Comparison of ENCODE assay signal across 12 cellular contexts in genomic region chr16:57637424-57637823, GRCh38. TPM values are rescaled to one million over a fixed set of nuclear protein-coding genes. Genes with fewer than 3 reads are reported as not detected.
DNase-seq lines count a peak whose midpoint lies in the region; ATAC-seq and TF ChIP-seq lines count a peak whose summit lies in the region.
"Had no signal": no experiment of that assay in that cellular context is flagged by ENCODE, and none has a peak within 500 bp of the region (broad histone marks: within the 10 kb centered on the region; RNA-seq: fewer than 3 reads in every experiment).

No MANE protein-coding gene starts in this region.

- H3K36me3 ChIP-seq in gastroesophageal sphincter (no peaks in the 10 kb centered on the region), muscle layer of duodenum (ENCODE audit: control insufficient read depth in 1 of 2, insufficient read depth in 2 of 2, low read length in 2 of 2) (no peaks in the 10 kb centered on the region), testis (ENCODE audit: low read depth, missing control alignments) (no peaks in the 10 kb centered on the region)
- H3K36me3 ChIP-seq: SJCRH30, WERI-Rb-1 had no signal

- H3K4me3 ChIP-seq in gastroesophageal sphincter (no peak overlapping the region), muscle layer of duodenum (ENCODE audit: low read depth in 1 of 2, low read length in 2 of 2) (no peak overlapping the region), testis (no peak overlapping the region)
- H3K4me3 ChIP-seq: SJCRH30 had no signal

- H3K9me3 ChIP-seq in gastroesophageal sphincter (no peaks in the 10 kb centered on the region), muscle layer of duodenum (ENCODE audit: control insufficient read depth in 1 of 2, low read length in 2 of 2) (no peaks in the 10 kb centered on the region), testis (no peaks in the 10 kb centered on the region)
- H3K9me3 ChIP-seq: SJCRH30 had no signal

- DNase-seq in anterior cingulate cortex (lab: John Stamatoyannopoulos, UW), result peak in 54 of 58 donors; percentile 32 to 94 (median 78)
- DNase-seq in testis, result no peak
- DNase-seq: activated T-cell treated with anti-CD3 and anti-CD28 coated beads, Interleukin-2, amount 50 U/mL, for 24 hours; Karpas-422; SJCRH30 had no signal

- TF ChIP-seq EP300 in gastroesophageal sphincter (IDR thresholded peaks at IDR 0.05), result no peak

- intact Hi-C loops in testis (cut with DNase I; ENCODE audit: low total_unique reads), result no loop called here

- H3K27ac ChIP-seq in gastroesophageal sphincter, result peak overlapping the region in 3 of 4 donors; percentile 54 to 65 (median 64)
- H3K27ac ChIP-seq in muscle layer of duodenum (ENCODE audit: low read length), result peak overlapping the region; percentile 5
- peak overlapping the region; percentile 60 to 77 for H3K27ac ChIP-seq in testis
- H3K27ac ChIP-seq: SJCRH30 had no signal

- ATAC-seq in gastroesophageal sphincter (peak; percentile 38), HG02798 (IDR thresholded peaks at IDR 0.05; ENCODE audit: poor library complexity, unreplicated experiment) (no peak), GM18517 (IDR thresholded peaks at IDR 0.05; ENCODE audit: unreplicated experiment) (no peak), HG02678 (IDR thresholded peaks at IDR 0.05; ENCODE audit: unreplicated experiment) (no peak)

- no peak for TF ChIP-seq POLR2A in gastroesophageal sphincter (IDR thresholded peaks at IDR 0.05)
- TF ChIP-seq POLR2A in testis (IDR thresholded peaks at IDR 0.05), result no peak

- H3K27me3 ChIP-seq in gastroesophageal sphincter (peaks cover 35% of the 10 kb centered on the region), muscle layer of duodenum (ENCODE audit: low read depth, low read length) (no peaks in the 10 kb centered on the region), testis (no peaks in the 10 kb centered on the region)

- TF ChIP-seq CTCF in gastroesophageal sphincter (IDR thresholded peaks at IDR 0.05) (no peak), testis (IDR thresholded peaks at IDR 0.05) (no peak)

- peaks cover 0 to 51% (median 11%) of the 10 kb centered on the region in 3 donors for H3K4me1 ChIP-seq in gastroesophageal sphincter
- H3K4me1 ChIP-seq in muscle layer of duodenum (ENCODE audit: control insufficient read depth in 1 of 2, insufficient read depth in 2 of 2, low read length in 2 of 2), result peaks cover 10 to 20% of the 10 kb centered on the region in 2 donors
- peaks cover 76% of the 10 kb centered on the region for H3K4me1 ChIP-seq in testis

- WGBS in gastroesophageal sphincter (ENCODE audit: low coverage in 1 of 2), 2 donors, result 0 to 60% methylated on average over 1 to 2 of the region's 8 CpGs
- 23 to 24% methylated on average over 8 of the region's 8 CpGs for WGBS in testis, 2 donors

RNA-seq across cellular contexts. Expression of gene ADGRG1, which starts 9.0 kb away (rescaled TPM):
- total RNA-seq in gastroesophageal sphincter (10 to 100 TPM in 2 of 4 donors, 1 to 10 TPM in 2; 7.0 to 20.1 (median 12.6) TPM), testis (100 to 1,000 TPM; 296 to 346 TPM)
- polyA plus RNA-seq in testis (ENCODE audit: insufficient read depth, low read depth, low replicate concordance), result 134 TPM

RNA-seq across cellular contexts. Expression of gene ADGRG3, which starts 30.7 kb away (rescaled TPM):
- 1 to 10 TPM in 3 of 4 donors, under 1 TPM in 1; 0.31 to 7.4 (median 2.2) TPM for total RNA-seq in gastroesophageal sphincter
- total RNA-seq in testis, result under 1 TPM; 0.37 to 0.63 TPM
- polyA plus RNA-seq in testis (ENCODE audit: insufficient read depth, low read depth, low replicate concordance), result 0.82 TPM
- total RNA-seq: SJCRH30 had no signal

RNA-seq across cellular contexts. Expression of gene DRC7, which starts 57.2 kb away (rescaled TPM):
- total RNA-seq in gastroesophageal sphincter (under 1 TPM in 1 of 4 donors, not detected in 3; 0.15 TPM), testis (10 to 100 TPM; 35.4 to 62.7 TPM)
- polyA plus RNA-seq in testis (ENCODE audit: insufficient read depth, low read depth, low replicate concordance), result 199 TPM
- total RNA-seq: lower leg skin, SJCRH30 had no signal

Comparison
In these comparisons a context has a peak if more than half of its experiments do, and no peak if none do; other contexts are left out.
1. H3K27ac ChIP-seq: peak in every context shown above with its lines; median percentile 68 in testis; 64 in gastroesophageal sphincter; 5 in muscle layer of duodenum.
2. RNA of gene ADGRG1, which starts 9.0 kb away (total RNA-seq): 296 to 346 TPM in testis; 7.0 to 20.1 TPM in gastroesophageal sphincter; every median in the first group is over 10 times any median in the second.
3. RNA of gene DRC7, which starts 57.2 kb away (total RNA-seq): 35.4 to 62.7 TPM in testis; 0.15 TPM in gastroesophageal sphincter; every median in the first group is over 10 times any median in the second.